1 cellular context compared by ENCODE assay signal in the genomic region with DNA sequence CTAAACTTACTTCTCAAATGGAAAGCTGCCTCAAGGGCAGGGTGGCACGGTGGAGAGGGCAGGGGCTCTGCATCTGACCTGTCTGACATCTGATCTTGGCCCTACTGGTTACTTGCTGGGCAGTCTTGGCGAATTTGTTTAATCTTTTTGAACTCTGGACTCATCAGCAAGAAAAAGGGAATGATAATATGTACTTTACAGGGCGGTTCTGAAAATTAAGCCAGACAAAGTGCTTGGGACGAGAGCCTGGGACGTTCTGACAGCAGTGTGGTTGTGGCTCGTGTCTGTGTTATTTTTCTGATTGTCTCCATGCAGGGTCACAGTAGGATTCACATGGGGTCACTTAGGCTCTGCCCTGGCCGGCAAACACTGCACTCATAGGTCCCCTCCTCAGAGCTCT.
TF ChIP-seq lines count a peak whose summit lies in the region.

No MANE protein-coding gene starts in this region.

TF ChIP-seq in SK-N-SH, 30 proteins besides CTCF, POLR2A, EP300 and RAD21 (continued from another document):
- TF ChIP-seq, protein P1, sequence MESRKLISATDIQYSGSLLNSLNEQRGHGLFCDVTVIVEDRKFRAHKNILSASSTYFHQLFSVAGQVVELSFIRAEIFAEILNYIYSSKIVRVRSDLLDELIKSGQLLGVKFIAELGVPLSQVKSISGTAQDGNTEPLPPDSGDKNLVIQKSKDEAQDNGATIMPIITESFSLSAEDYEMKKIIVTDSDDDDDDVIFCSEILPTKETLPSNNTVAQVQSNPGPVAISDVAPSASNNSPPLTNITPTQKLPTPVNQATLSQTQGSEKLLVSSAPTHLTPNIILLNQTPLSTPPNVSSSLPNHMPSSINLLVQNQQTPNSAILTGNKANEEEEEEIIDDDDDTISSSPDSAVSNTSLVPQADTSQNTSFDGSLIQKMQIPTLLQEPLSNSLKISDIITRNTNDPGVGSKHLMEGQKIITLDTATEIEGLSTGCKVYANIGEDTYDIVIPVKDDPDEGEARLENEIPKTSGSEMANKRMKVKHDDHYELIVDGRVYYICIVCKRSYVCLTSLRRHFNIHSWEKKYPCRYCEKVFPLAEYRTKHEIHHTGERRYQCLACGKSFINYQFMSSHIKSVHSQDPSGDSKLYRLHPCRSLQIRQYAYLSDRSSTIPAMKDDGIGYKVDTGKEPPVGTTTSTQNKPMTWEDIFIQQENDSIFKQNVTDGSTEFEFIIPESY (IDR thresholded peaks at IDR 0.05; ENCODE audit: borderline replicate concordance, low read depth), result no peak
- TF ChIP-seq RFX5 (IDR thresholded peaks at IDR 0.05; ENCODE audit: low read length), result no peak
- TF ChIP-seq ELF1 (IDR thresholded peaks at IDR 0.05), result no peak
- no peak for TF ChIP-seq TCF12 (IDR thresholded peaks at IDR 0.05)
- no peak for TF ChIP-seq TAF1 (IDR thresholded peaks at IDR 0.05; ENCODE audit: borderline replicate concordance, low read depth, low read length)
- TF ChIP-seq MEF2A (IDR thresholded peaks at IDR 0.05; ENCODE audit: borderline replicate concordance, low read depth), result no peak
- TF ChIP-seq, protein P2, sequence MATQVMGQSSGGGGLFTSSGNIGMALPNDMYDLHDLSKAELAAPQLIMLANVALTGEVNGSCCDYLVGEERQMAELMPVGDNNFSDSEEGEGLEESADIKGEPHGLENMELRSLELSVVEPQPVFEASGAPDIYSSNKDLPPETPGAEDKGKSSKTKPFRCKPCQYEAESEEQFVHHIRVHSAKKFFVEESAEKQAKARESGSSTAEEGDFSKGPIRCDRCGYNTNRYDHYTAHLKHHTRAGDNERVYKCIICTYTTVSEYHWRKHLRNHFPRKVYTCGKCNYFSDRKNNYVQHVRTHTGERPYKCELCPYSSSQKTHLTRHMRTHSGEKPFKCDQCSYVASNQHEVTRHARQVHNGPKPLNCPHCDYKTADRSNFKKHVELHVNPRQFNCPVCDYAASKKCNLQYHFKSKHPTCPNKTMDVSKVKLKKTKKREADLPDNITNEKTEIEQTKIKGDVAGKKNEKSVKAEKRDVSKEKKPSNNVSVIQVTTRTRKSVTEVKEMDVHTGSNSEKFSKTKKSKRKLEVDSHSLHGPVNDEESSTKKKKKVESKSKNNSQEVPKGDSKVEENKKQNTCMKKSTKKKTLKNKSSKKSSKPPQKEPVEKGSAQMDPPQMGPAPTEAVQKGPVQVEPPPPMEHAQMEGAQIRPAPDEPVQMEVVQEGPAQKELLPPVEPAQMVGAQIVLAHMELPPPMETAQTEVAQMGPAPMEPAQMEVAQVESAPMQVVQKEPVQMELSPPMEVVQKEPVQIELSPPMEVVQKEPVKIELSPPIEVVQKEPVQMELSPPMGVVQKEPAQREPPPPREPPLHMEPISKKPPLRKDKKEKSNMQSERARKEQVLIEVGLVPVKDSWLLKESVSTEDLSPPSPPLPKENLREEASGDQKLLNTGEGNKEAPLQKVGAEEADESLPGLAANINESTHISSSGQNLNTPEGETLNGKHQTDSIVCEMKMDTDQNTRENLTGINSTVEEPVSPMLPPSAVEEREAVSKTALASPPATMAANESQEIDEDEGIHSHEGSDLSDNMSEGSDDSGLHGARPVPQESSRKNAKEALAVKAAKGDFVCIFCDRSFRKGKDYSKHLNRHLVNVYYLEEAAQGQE (IDR thresholded peaks at IDR 0.05; ENCODE audit: low read depth, low read length), result no peak
- TF ChIP-seq SIN3A (IDR thresholded peaks at IDR 0.05; ENCODE audit: borderline replicate concordance, low read depth, low read length), result no peak
- TF ChIP-seq GABPA (IDR thresholded peaks at IDR 0.05; ENCODE audit: low read depth), result no peak
- TF ChIP-seq FOXM1 (IDR thresholded peaks at IDR 0.05; ENCODE audit: low read depth), result no peak
- no peak for TF ChIP-seq FOXJ3 (CRISPR knock-in tag; IDR thresholded peaks at IDR 0.05)
- TF ChIP-seq CHD2 (IDR thresholded peaks at IDR 0.05; ENCODE audit: low read length, partially characterized antibody), result no peak
- no peak for TF ChIP-seq JUND (IDR thresholded peaks at IDR 0.05)
- TF ChIP-seq, protein P3, sequence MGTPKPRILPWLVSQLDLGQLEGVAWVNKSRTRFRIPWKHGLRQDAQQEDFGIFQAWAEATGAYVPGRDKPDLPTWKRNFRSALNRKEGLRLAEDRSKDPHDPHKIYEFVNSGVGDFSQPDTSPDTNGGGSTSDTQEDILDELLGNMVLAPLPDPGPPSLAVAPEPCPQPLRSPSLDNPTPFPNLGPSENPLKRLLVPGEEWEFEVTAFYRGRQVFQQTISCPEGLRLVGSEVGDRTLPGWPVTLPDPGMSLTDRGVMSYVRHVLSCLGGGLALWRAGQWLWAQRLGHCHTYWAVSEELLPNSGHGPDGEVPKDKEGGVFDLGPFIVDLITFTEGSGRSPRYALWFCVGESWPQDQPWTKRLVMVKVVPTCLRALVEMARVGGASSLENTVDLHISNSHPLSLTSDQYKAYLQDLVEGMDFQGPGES (IDR thresholded peaks at IDR 0.05; ENCODE audit: low read depth, low read length), result no peak
- TF ChIP-seq FOSL2 (IDR thresholded peaks at IDR 0.05; ENCODE audit: borderline replicate concordance, low read depth), result no peak
- TF ChIP-seq GATA2 (CRISPR knock-in tag; IDR thresholded peaks at IDR 0.05), result no peak
- TF ChIP-seq, protein P4, sequence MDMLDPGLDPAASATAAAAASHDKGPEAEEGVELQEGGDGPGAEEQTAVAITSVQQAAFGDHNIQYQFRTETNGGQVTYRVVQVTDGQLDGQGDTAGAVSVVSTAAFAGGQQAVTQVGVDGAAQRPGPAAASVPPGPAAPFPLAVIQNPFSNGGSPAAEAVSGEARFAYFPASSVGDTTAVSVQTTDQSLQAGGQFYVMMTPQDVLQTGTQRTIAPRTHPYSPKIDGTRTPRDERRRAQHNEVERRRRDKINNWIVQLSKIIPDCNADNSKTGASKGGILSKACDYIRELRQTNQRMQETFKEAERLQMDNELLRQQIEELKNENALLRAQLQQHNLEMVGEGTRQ (IDR thresholded peaks at IDR 0.05; ENCODE audit: borderline replicate concordance, low read depth, low read length), result no peak
